ENCODE assay signal across 8 cellular contexts in the genomic region with DNA sequence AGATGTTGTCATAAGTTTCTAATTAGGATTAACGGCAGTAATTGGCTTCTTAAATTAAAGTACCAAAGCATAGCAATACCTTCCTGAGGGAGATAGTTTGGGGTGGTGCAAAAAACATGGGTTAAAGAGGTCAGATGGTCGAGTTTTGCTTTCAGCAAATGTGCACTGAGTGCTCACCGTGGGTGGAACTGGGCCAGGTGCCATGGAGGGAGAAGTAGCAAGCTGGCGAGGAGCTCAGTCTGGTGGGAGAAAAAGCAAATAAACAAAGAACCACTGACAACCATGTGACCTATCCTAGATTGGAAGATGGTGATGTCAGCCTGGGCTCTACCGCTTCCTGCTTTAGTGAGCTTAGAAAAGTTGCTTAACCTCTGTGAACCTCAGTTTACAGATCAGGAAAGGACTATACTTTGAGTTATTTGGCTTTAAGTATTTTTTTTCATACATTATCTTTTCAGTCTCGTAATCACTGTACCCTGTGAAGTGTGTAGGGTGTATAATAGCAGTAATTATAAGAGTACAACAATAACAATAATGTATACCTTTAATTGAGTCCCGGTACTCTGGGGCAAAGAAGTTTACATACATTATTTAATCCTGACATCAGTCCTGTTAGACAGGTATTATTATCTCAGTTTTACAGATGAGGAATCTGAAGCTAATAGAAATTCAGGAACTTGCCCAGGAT.
DNase-seq lines count a peak whose midpoint lies in the region; ATAC-seq, FAIRE-seq and TF ChIP-seq lines count a peak whose summit lies in the region.

No MANE protein-coding gene starts in this region.

- peaks cover 0 to 7% of the 10 kb centered on the region in 2 donors for H3K4me1 ChIP-seq in esophagus (ENCODE audit: control insufficient read depth in 2 of 2, insufficient read depth in 2 of 2, low read length in 1 of 2)
- peaks cover 25 to 34% of the 10 kb centered on the region in 2 donors for H3K4me1 ChIP-seq in naive thymus-derived CD4-positive, alpha-beta T cell (ENCODE audit: control insufficient read depth in 2 of 2, insufficient read depth in 2 of 2, low read length in 2 of 2)

- no peaks in the 10 kb centered on the region for H3K9me3 Mint-ChIP-seq in activated CD4-positive, alpha-beta T cell treated with anti-CD3 and anti-CD28 coated beads, Interleukin-2, amount 10 ng/mL, durations not matched to agents 24 days and 14 days
- peaks cover 0 to 4% (median 0%) of the 10 kb centered on the region in 11 donors for H3K9me3 Mint-ChIP-seq in naive thymus-derived CD4-positive, alpha-beta T cell

- H3K36me3 Mint-ChIP-seq in activated CD4-positive, alpha-beta T cell treated with anti-CD3 and anti-CD28 coated beads, Interleukin-2, amount 10 ng/mL, durations not matched to agents 24 days and 14 days (ENCODE audit: low read depth), result no peaks in the 10 kb centered on the region
- peaks cover 0 to 6% (median 0%) of the 10 kb centered on the region in 5 donors for H3K36me3 Mint-ChIP-seq in naive thymus-derived CD4-positive, alpha-beta T cell

- peak; percentile 94 for FAIRE-seq in GM12891 (lab: Jason Lieb, UNC)

- intact Hi-C loops in activated CD4-positive, alpha-beta T cell treated with anti-CD3 and anti-CD28 coated beads, Interleukin-2, amount 10 ng/mL, durations not matched to agents 24 days and 14 days (cut with micrococcal nuclease), result loop anchor here (1.0 to 5.0 kb wide), 5 partner anchors 28 to 91 kb away; no protein-coding TSS in a partner anchor
- intact Hi-C loops in naive thymus-derived CD4-positive, alpha-beta T cell (cut with micrococcal nuclease), result loop anchor here (1.0 to 5.0 kb wide), 7 partner anchors 19 to 117 kb away; a partner anchor contains a TSS

- CTCF ChIA-PET in naive thymus-derived CD4-positive, alpha-beta T cell (lab: Charles Lee), result interaction anchor here (0.6 to 4.0 kb wide), 23 partner anchors 9 to 104 kb away, joined by 3 to 37 read pairs (median 6); a partner anchor contains a TSS

- H3K4me3 ChIP-seq in esophagus (ENCODE audit: low read depth in 1 of 2, low read length in 2 of 2), result no peak overlapping the region
- no peak overlapping the region for H3K4me3 ChIP-seq in naive thymus-derived CD4-positive, alpha-beta T cell (ENCODE audit: low read length)

- WGBS in esophagus, 2 donors, result 10 to 15% methylated on average over 7 of the region's 7 CpGs

- H3K27ac ChIP-seq in esophagus (ENCODE audit: low read depth in 2 of 2, low read length in 1 of 2), result peak overlapping the region; percentile 62 to 89
- peak overlapping the region; percentile 61 for H3K27ac ChIP-seq in naive thymus-derived CD4-positive, alpha-beta T cell (ENCODE audit: low read depth, low read length)

- ATAC-seq in HG02798 (IDR thresholded peaks at IDR 0.05; ENCODE audit: poor library complexity, unreplicated experiment), result peak; percentile 79
- peak; percentile 85 for ATAC-seq in naive thymus-derived CD4-positive, alpha-beta T cell

- peak overlapping the region; percentile 41 for H3K4me3 Mint-ChIP-seq in activated CD4-positive, alpha-beta T cell treated with anti-CD3 and anti-CD28 coated beads, Interleukin-2, amount 10 ng/mL, durations not matched to agents 24 days and 14 days
- H3K4me3 Mint-ChIP-seq in naive thymus-derived CD4-positive, alpha-beta T cell, result peak overlapping the region; percentile 46 to 84 (median 70)

- no peaks in the 10 kb centered on the region for H3K9me3 ChIP-seq in esophagus (ENCODE audit: control insufficient read depth in 2 of 2, insufficient read depth in 1 of 2, low read depth in 1 of 2, low read length in 1 of 2)
- H3K9me3 ChIP-seq in naive thymus-derived CD4-positive, alpha-beta T cell (ENCODE audit: control insufficient read depth in 2 of 3, low read length in 3 of 3), result no peaks in the 10 kb centered on the region

- no peaks in the 10 kb centered on the region for H3K27me3 Mint-ChIP-seq in activated CD4-positive, alpha-beta T cell treated with anti-CD3 and anti-CD28 coated beads, Interleukin-2, amount 10 ng/mL, durations not matched to agents 24 days and 14 days
- H3K27me3 Mint-ChIP-seq in naive thymus-derived CD4-positive, alpha-beta T cell, result no peaks in the 10 kb centered on the region

- TF ChIP-seq POLR2A in GM12891 (IDR thresholded peaks at IDR 0.05; ENCODE audit: low read depth, low read length), result no peak

- peak overlapping the region; percentile 78 for H3K27ac Mint-ChIP-seq in activated CD4-positive, alpha-beta T cell treated with anti-CD3 and anti-CD28 coated beads, Interleukin-2, amount 10 ng/mL, durations not matched to agents 24 days and 14 days
- H3K27ac Mint-ChIP-seq in naive thymus-derived CD4-positive, alpha-beta T cell, result peak overlapping the region; percentile 85 to 100 (median 93)

- peaks cover 45% of the 10 kb centered on the region for H3K4me1 Mint-ChIP-seq in activated CD4-positive, alpha-beta T cell treated with anti-CD3 and anti-CD28 coated beads, Interleukin-2, amount 10 ng/mL, durations not matched to agents 24 days and 14 days
- peaks cover 25 to 54% (median 43%) of the 10 kb centered on the region in 7 donors for H3K4me1 Mint-ChIP-seq in naive thymus-derived CD4-positive, alpha-beta T cell

- DNase-seq in A172 (ENCODE audit: low spot score) (peak; percentile 86), GM12891 (ENCODE audit: insufficient read length, low spot score) (no peak), NCI-H2029 (lab: John Stamatoyannopoulos, UW) (peak; percentile 73)
- peak; percentile 84 for DNase-seq in activated CD4-positive, alpha-beta T cell treated with anti-CD3 and anti-CD28 coated beads, Interleukin-2, amount 10 ng/mL, durations not matched to agents 24 days and 14 days
- peak in 8 of 9 donors; percentile 44 to 79 (median 71) for DNase-seq in naive thymus-derived CD4-positive, alpha-beta T cell
- no peak for DNase-seq in activated CD4-positive, CD25-positive, alpha-beta regulatory T cell (lab: John Stamatoyannopoulos, UW)

- POLR2A ChIA-PET in naive thymus-derived CD4-positive, alpha-beta T cell (lab: Charles Lee), result interaction anchor here (0.6 to 4.8 kb wide), 20 partner anchors 9 to 114 kb away, joined by 3 to 46 read pairs (median 7); a partner anchor contains a TSS

- no peaks in the 10 kb centered on the region for H3K36me3 ChIP-seq in esophagus (ENCODE audit: control insufficient read depth in 2 of 2, insufficient read depth in 2 of 2, low read length in 1 of 2)
- H3K36me3 ChIP-seq in naive thymus-derived CD4-positive, alpha-beta T cell (ENCODE audit: control insufficient read depth in 2 of 3, insufficient read depth in 3 of 3, low read length in 3 of 3), result no peaks in the 10 kb centered on the region

- H3K27me3 ChIP-seq in esophagus (ENCODE audit: control insufficient read depth in 1 of 2, insufficient read depth in 2 of 2, low read length in 2 of 2), result no peaks in the 10 kb centered on the region
- no peaks in the 10 kb centered on the region for H3K27me3 ChIP-seq in naive thymus-derived CD4-positive, alpha-beta T cell (ENCODE audit: control insufficient read depth in 2 of 2, insufficient read depth in 2 of 2, low read length in 2 of 2)

TF ChIP-seq in GM12891, 5 proteins besides CTCF, POLR2A, EP300 and RAD21:
- TF ChIP-seq POLR2AphosphoS5 (IDR thresholded peaks at IDR 0.05; ENCODE audit: low read depth, low read length), result 0 out of 2 replicates have a peak, but pooled peaks have one; percentile 23
- no peak for TF ChIP-seq POU2F2 (IDR thresholded peaks at IDR 0.05; ENCODE audit: low read depth, low read length)

Comparison
In these comparisons a context has a peak if more than half of its experiments do, and no peak if none do; other contexts are left out.
1. DNase-seq: peak in A172 (single experiment), NCI-H2029 (single experiment), activated CD4-positive, alpha-beta T cell treated with anti-CD3 and anti-CD28 coated beads, Interleukin-2, amount 10 ng/mL, durations not matched to agents 24 days and 14 days (single experiment) and naive thymus-derived CD4-positive, alpha-beta T cell (8 of 9); none in GM12891 (single experiment) and activated CD4-positive, CD25-positive, alpha-beta regulatory T cell (0 of 4).